10 cellular contexts compared by ENCODE assay signal in the genomic region with DNA sequence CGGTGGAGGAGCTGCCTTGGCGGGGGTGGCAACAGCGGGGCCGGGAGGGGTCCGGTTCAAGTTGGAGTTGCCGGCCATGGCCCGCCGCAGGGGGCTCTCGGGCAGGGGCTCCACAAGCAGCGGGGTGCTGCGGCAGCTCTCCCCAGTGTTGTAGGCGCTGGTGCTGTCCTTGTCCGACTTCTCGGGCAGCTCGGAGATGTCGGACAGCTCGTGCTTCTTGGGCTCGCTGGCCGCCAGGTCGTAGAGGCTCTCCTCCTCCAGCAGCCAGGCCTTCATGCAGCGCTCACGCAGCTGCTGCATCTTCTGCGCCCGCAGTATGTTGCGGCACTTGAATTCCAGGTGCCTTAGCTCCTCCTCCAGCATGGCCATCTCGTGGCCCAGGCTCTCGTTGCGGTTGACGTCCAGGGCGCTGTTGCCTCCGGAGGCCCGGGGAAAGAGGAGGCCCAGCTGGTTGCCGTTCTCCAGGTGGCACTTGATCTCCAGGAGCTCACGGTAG. TPM values are rescaled to one million over a fixed set of nuclear protein-coding genes. Genes with fewer than 3 reads are reported as not detected.
"Had no signal": no experiment of that assay in that cellular context is flagged by ENCODE, and none has a peak within 500 bp of the region (broad histone marks: within the 10 kb centered on the region; RNA-seq: fewer than 3 reads in every experiment).

No MANE protein-coding gene starts in this region.

- H3K9ac ChIP-seq: GM23248, KMS-11 had no signal

- DNase-seq: GM23248, GOT3, H9, HCEC 1CT, Karpas-422, KBM-7 had no signal

- H3K4me2 ChIP-seq: KMS-11 had no signal

- H3K4me3 ChIP-seq: GM23248 had no signal

- H3K27ac ChIP-seq: GM23248, KMS-11 had no signal

- FAIRE-seq: H54, HTR-8/SVneo had no signal

- H2AFZ ChIP-seq: GM23248 had no signal

RNA-seq across cellular contexts. Expression of a gene that starts 23.3 kb away (rescaled TPM):
- total RNA-seq: H9 had no signal
- polyA plus RNA-seq: IgD-negative memory B cell had no signal

RNA-seq across cellular contexts. Expression of a gene that starts 26.2 kb away (rescaled TPM):
- total RNA-seq: GM23248 had no signal
- polyA plus RNA-seq: GM23248 had no signal

RNA-seq across cellular contexts. Expression of a gene that starts 40.1 kb away (rescaled TPM):
- polyA plus RNA-seq: IgD-negative memory B cell had no signal
